In genomic region chr1:105795741-105796140, GRCh38 we compare ENCODE assay signal across 27 cellular contexts.
DNase-seq lines count a peak whose midpoint lies in the region; FAIRE-seq and TF ChIP-seq lines count a peak whose summit lies in the region.
"Had no signal": no experiment of that assay in that cellular context is flagged by ENCODE, and none has a peak within 500 bp of the region (broad histone marks: within the 10 kb centered on the region; RNA-seq: fewer than 3 reads in every experiment).

No MANE protein-coding gene starts in this region.

- no peaks in the 10 kb centered on the region for H3K4me1 Mint-ChIP-seq in chondrocyte (ENCODE audit: low read depth)
- H3K4me1 Mint-ChIP-seq: CD14-positive monocyte; CD4-positive, alpha-beta memory T cell; CD4-positive, CD25-positive, alpha-beta regulatory T cell; CD8-positive, alpha-beta memory T cell had no signal

- intact Hi-C loops in kidney (cut with DNase I) (no loop called here), posterior vena cava (cut with DNase I) (no loop called here)

- peaks cover 9% of the 10 kb centered on the region for H3K27me3 Mint-ChIP-seq in chondrocyte (ENCODE audit: low read depth)
- H3K27me3 Mint-ChIP-seq: CD4-positive, alpha-beta memory T cell; CD4-positive, CD25-positive, alpha-beta regulatory T cell; CD8-positive, alpha-beta memory T cell had no signal

- no peak overlapping the region for H3K4me3 Mint-ChIP-seq in chondrocyte (ENCODE audit: unreplicated experiment)
- H3K4me3 Mint-ChIP-seq: CD14-positive monocyte; CD4-positive, alpha-beta memory T cell; CD4-positive, CD25-positive, alpha-beta regulatory T cell; CD8-positive, alpha-beta memory T cell had no signal

- TF ChIP-seq CTCF in chondrocyte (IDR thresholded peaks at IDR 0.05): no peak
- TF ChIP-seq CTCF in kidney (IDR thresholded peaks at IDR 0.05; ENCODE audit: borderline replicate concordance, extremely low read depth, insufficient read depth): no peak
- TF ChIP-seq CTCF in WERI-Rb-1 (IDR thresholded peaks at IDR 0.05; ENCODE audit: low read depth, low read length): no peak

- H3K27ac ChIP-seq in kidney (ENCODE audit: low read depth in 2 of 2, low read length in 2 of 2) (no peak overlapping the region), WERI-Rb-1 (no peak overlapping the region), substantia nigra (ENCODE audit: low read depth, low read length, poor library complexity, severe bottlenecking) (no peak overlapping the region)
- H3K27ac ChIP-seq: BLaER1 had no signal

- H3K36me3 ChIP-seq in kidney (ENCODE audit: control insufficient read depth in 1 of 2, insufficient read depth in 2 of 2, low read length in 2 of 2): no peaks in the 10 kb centered on the region
- H3K36me3 ChIP-seq in WERI-Rb-1: no peaks in the 10 kb centered on the region
- H3K36me3 ChIP-seq: BE2C, BLaER1 had no signal

- H3K9me3 Mint-ChIP-seq in chondrocyte (ENCODE audit: low read depth): no peaks in the 10 kb centered on the region

- no peak overlapping the region for H3K9ac ChIP-seq in kidney (ENCODE audit: low read length in 2 of 2)
- H3K9ac ChIP-seq: BLaER1 had no signal

- H3K4me3 ChIP-seq in kidney (ENCODE audit: low read length in 2 of 2) (no peak overlapping the region), WERI-Rb-1 (ENCODE audit: low read depth, low read length) (no peak overlapping the region)
- H3K4me3 ChIP-seq: BLaER1, GM12878 had no signal

- DNase-seq in chondrocyte (ENCODE audit: low spot score): peak; percentile 65
- peak; percentile 45 for DNase-seq in kidney
- DNase-seq in posterior vena cava (ENCODE audit: low spot score): peak; percentile 62
- no peak for DNase-seq in WERI-Rb-1
- no peak for DNase-seq in mucosa of gallbladder (ENCODE audit: low spot score)
- DNase-seq in substantia nigra (lab: John Stamatoyannopoulos, UW): no peak
- DNase-seq: 8988T; ACHN; BE2C; C1 segment of cervical spinal cord; CD4-positive, alpha-beta memory T cell; CD4-positive, CD25-positive, alpha-beta regulatory T cell; CD8-positive, alpha-beta memory T cell; COR-L47; DMS 273 treated with DMSO at 0.1 percent for 48 hours; DMS153; DMS53; DMS79; DND-41; EL; GDM1 had no signal

- H3K36me3 Mint-ChIP-seq in chondrocyte (ENCODE audit: low read depth): no peaks in the 10 kb centered on the region
- H3K36me3 Mint-ChIP-seq: CD14-positive monocyte; CD4-positive, alpha-beta memory T cell; CD4-positive, CD25-positive, alpha-beta regulatory T cell; CD8-positive, alpha-beta memory T cell had no signal

- no peaks in the 10 kb centered on the region for H3K4me1 ChIP-seq in kidney (ENCODE audit: control insufficient read depth in 1 of 2, insufficient read depth in 1 of 2, low read depth in 1 of 2, low read length in 2 of 2)
- H3K4me1 ChIP-seq: BE2C, BLaER1 had no signal

- H3K9me3 ChIP-seq in kidney (ENCODE audit: control insufficient read depth in 1 of 2, low read length in 2 of 2) (no peaks in the 10 kb centered on the region), WERI-Rb-1 (ENCODE audit: severe bottlenecking) (no peaks in the 10 kb centered on the region)
- H3K9me3 ChIP-seq: BE2C had no signal

- no peak for FAIRE-seq in kidney (lab: Jason Lieb, UNC)
- FAIRE-seq: A204.1, GM12878, GM12892, GM18507 had no signal

- no peak overlapping the region for H3K27ac Mint-ChIP-seq in chondrocyte (ENCODE audit: unreplicated experiment)
- H3K27ac Mint-ChIP-seq: CD14-positive monocyte; CD4-positive, alpha-beta memory T cell; CD4-positive, CD25-positive, alpha-beta regulatory T cell; CD8-positive, alpha-beta memory T cell had no signal

- no peaks in the 10 kb centered on the region for H3K27me3 ChIP-seq in WERI-Rb-1 (ENCODE audit: insufficient read depth, low read depth, severe bottlenecking)
- H3K27me3 ChIP-seq: BE2C, BLaER1 had no signal

Comparison
In these comparisons a context has a peak if more than half of its experiments do, and no peak if none do; other contexts are left out.
1. DNase-seq: peak in chondrocyte (single experiment), kidney (single experiment) and posterior vena cava (single experiment); none in WERI-Rb-1 (single experiment), mucosa of gallbladder (single experiment) and substantia nigra (0 of 49).